ENCODE assay signal across 1 cellular context in the genomic region with DNA sequence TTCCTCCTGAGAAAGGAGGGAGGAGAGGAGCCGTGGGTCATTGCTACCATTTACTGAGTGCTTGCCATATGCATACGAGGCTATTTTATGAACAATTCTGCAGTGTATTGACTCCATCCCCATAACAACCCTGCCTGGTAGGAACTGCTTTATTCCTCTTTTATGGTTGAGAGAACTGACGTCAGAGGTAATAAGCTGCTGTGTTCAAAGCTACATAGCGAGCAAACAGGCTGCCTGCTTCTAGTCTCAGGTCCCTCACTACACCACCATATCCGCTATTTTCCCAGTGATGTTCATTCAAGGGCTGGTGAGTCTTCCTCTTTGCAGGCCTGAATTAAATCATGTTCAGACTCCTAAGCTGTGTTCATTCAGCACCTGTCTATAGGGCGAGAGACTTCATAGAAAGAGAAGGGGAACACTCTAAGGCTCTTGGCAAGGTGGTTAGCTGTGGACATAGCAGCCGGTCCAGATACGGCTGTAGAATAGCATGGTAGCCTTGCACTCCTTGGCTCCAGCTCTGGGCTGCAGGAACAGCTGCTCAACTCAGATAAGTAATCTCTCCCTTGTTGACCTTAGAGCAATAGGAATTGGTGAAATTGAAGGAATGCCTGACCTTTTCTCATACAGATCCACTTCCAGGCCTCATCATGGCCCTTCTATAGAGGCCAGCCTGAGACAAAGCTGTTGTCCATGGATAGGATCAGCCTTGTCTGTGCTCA.
A peak's percentile ranks its signal among the peaks of the same experiment; 100 is the strongest.
TF ChIP-seq lines count a peak whose summit lies in the region.

No MANE protein-coding gene starts in this region.

TF ChIP-seq in K562, 482 proteins besides CTCF, POLR2A, EP300 and RAD21 (continued from another document and continues in another):
- TF ChIP-seq, protein P1, sequence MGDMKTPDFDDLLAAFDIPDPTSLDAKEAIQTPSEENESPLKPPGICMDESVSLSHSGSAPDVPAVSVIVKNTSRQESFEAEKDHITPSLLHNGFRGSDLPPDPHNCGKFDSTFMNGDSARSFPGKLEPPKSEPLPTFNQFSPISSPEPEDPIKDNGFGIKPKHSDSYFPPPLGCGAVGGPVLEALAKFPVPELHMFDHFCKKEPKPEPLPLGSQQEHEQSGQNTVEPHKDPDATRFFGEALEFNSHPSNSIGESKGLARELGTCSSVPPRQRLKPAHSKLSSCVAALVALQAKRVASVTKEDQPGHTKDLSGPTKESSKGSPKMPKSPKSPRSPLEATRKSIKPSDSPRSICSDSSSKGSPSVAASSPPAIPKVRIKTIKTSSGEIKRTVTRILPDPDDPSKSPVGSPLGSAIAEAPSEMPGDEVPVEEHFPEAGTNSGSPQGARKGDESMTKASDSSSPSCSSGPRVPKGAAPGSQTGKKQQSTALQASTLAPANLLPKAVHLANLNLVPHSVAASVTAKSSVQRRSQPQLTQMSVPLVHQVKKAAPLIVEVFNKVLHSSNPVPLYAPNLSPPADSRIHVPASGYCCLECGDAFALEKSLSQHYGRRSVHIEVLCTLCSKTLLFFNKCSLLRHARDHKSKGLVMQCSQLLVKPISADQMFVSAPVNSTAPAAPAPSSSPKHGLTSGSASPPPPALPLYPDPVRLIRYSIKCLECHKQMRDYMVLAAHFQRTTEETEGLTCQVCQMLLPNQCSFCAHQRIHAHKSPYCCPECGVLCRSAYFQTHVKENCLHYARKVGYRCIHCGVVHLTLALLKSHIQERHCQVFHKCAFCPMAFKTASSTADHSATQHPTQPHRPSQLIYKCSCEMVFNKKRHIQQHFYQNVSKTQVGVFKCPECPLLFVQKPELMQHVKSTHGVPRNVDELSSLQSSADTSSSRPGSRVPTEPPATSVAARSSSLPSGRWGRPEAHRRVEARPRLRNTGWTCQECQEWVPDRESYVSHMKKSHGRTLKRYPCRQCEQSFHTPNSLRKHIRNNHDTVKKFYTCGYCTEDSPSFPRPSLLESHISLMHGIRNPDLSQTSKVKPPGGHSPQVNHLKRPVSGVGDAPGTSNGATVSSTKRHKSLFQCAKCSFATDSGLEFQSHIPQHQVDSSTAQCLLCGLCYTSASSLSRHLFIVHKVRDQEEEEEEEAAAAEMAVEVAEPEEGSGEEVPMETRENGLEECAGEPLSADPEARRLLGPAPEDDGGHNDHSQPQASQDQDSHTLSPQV (IDR thresholded peaks at IDR 0.05) = peak; percentile 81
- TF ChIP-seq RBBP5 (IDR thresholded peaks at IDR 0.05; ENCODE audit: borderline replicate concordance, insufficient read depth, low read length, poor library complexity, severe bottlenecking) (no peak), ZNF609 (CRISPR knock-in tag; IDR thresholded peaks at IDR 0.05; ENCODE audit: borderline replicate concordance) (no peak), ZNF175 (CRISPR knock-in tag; IDR thresholded peaks at IDR 0.05; ENCODE audit: low read depth) (no peak; the same call in 1 of the 2 replicates), KAT8 (IDR thresholded peaks at IDR 0.05; ENCODE audit: low read depth) (no peak), CEBPB (tag; IDR thresholded peaks at IDR 0.05) (no peak), ZNF316 (IDR thresholded peaks at IDR 0.05) (no peak), ZNF707 (CRISPR knock-in tag; conservative IDR thresholded peaks at IDR 0.05) (no peak), TRIM25 (IDR thresholded peaks at IDR 0.05; ENCODE audit: borderline replicate concordance) (no peak), ZNF165 (CRISPR knock-in tag; IDR thresholded peaks at IDR 0.05; ENCODE audit: borderline replicate concordance) (no peak), ZNF764 (CRISPR knock-in tag; IDR thresholded peaks at IDR 0.05; ENCODE audit: low read depth) (no peak), ZNF518B (CRISPR knock-in tag; IDR thresholded peaks at IDR 0.05) (no peak), CCNT2 (IDR thresholded peaks at IDR 0.05; ENCODE audit: borderline replicate concordance, extremely low read depth, insufficient read length, low read depth, low read length) (peak; percentile 63), LCOR (CRISPR knock-in tag; IDR thresholded peaks at IDR 0.05) (no peak), E2F8 (IDR thresholded peaks at IDR 0.05; ENCODE audit: low read depth, partially characterized antibody) (no peak), EHMT2 (IDR thresholded peaks at IDR 0.05) (peak; percentile 92), MAZ (CRISPR knock-in tag; conservative IDR thresholded peaks at IDR 0.05 in 1 of 2, IDR thresholded peaks at IDR 0.05 in 1 of 2) (no peak; a peak in 1 of 4 replicates), ZNF146 (CRISPR knock-in tag; IDR thresholded peaks at IDR 0.05; ENCODE audit: unreplicated experiment) (no peak), JUND (IDR thresholded peaks at IDR 0.05; ENCODE audit: borderline replicate concordance, low read depth, low read length) (peak; percentile 16; the same call in 1 of the 2 replicates), JUND (tag; IDR thresholded peaks at IDR 0.05; ENCODE audit: borderline replicate concordance, low read depth, low read length) (peak; percentile 49; the same call in 2 of the 3 replicates), L3MBTL2 (IDR thresholded peaks at IDR 0.05) (no peak), ZKSCAN1 (IDR thresholded peaks at IDR 0.05; ENCODE audit: low read depth, low read length) (peak; percentile 33; the same call in 1 of the 2 replicates), POLR2AphosphoS2 (IDR thresholded peaks at IDR 0.05; ENCODE audit: low read length) (no peak), LARP7 (IDR thresholded peaks at IDR 0.05) (no peak), FOXP1 (CRISPR knock-in tag; IDR thresholded peaks at IDR 0.05) (no peak), NCOR1 (IDR thresholded peaks at IDR 0.05) (peak; percentile 84), ZNF274 (IDR thresholded peaks at IDR 0.05; ENCODE audit: borderline replicate concordance, low read depth, low read length) (no peak), SMARCA5 (IDR thresholded peaks at IDR 0.05) (no peak), HDAC1 (IDR thresholded peaks at IDR 0.05) (peak in 1 of 2 experiments; percentile 66; a peak in 1 of 4 replicates), MTA2 (IDR thresholded peaks at IDR 0.05; ENCODE audit: low read depth) (peak; percentile 82), SNIP1 (IDR thresholded peaks at IDR 0.05; ENCODE audit: low read depth) (no peak)
- TF ChIP-seq, protein P2, sequence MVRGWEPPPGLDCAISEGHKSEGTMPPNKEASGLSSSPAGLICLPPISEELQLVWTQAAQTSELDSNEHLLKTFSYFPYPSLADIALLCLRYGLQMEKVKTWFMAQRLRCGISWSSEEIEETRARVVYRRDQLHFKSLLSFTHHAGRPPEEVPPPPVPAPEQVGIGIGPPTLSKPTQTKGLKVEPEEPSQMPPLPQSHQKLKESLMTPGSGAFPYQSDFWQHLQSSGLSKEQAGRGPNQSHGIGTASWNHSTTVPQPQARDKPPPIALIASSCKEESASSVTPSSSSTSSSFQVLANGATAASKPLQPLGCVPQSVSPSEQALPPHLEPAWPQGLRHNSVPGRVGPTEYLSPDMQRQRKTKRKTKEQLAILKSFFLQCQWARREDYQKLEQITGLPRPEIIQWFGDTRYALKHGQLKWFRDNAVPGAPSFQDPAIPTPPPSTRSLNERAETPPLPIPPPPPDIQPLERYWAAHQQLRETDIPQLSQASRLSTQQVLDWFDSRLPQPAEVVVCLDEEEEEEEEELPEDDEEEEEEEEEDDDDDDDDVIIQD (CRISPR knock-in tag; IDR thresholded peaks at IDR 0.05) = no peak
- TF ChIP-seq, protein P3, sequence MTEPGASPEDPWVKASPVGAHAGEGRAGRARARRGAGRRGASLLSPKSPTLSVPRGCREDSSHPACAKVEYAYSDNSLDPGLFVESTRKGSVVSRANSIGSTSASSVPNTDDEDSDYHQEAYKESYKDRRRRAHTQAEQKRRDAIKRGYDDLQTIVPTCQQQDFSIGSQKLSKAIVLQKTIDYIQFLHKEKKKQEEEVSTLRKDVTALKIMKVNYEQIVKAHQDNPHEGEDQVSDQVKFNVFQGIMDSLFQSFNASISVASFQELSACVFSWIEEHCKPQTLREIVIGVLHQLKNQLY (CRISPR knock-in tag; conservative IDR thresholded peaks at IDR 0.05) = no peak
- TF ChIP-seq, protein P4, sequence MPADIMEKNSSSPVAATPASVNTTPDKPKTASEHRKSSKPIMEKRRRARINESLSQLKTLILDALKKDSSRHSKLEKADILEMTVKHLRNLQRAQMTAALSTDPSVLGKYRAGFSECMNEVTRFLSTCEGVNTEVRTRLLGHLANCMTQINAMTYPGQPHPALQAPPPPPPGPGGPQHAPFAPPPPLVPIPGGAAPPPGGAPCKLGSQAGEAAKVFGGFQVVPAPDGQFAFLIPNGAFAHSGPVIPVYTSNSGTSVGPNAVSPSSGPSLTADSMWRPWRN (IDR thresholded peaks at IDR 0.05; ENCODE audit: low read depth) = no peak; the same call in 1 of the 2 replicates
- TF ChIP-seq, protein P5, sequence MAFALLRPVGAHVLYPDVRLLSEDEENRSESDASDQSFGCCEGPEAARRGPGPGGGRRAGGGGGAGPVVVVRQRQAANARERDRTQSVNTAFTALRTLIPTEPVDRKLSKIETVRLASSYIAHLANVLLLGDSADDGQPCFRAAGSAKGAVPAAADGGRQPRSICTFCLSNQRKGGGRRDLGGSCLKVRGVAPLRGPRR (CRISPR knock-in tag; IDR thresholded peaks at IDR 0.05) = no peak
